ENCODE assay signal across 1 cellular context in the genomic region with DNA sequence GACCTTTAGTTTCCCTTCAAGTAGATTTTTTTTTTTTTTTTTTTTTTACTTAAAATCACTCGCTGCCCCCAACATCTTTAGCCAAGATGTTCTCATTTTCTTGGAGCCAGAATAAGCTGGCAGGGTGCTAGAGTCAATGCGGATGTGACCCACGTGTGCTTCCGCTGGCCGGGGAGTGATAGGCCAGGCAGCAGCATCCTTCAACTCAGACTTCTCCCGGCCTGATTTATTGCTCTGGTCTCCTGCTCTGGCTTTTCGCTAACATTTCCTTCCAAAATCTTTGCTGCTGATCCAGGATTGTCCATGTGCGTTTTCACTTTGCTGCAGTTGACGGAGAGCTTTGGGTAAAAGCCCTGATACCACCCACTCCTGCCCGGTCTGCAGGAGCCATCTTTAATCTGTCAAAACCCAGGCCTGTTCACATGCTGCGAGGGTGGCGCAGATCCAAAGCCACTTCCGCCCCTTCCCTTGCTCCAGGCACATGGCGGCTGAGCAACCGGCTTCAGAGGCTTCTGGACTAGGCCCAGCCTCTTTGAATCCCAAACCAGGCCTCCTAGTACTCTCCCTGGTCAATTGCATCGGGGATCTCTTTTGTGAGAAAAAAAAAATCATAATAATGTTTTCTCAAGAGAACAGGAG.
A peak's percentile ranks its signal among the peaks of the same experiment; 100 is the strongest.
TF ChIP-seq lines count a peak whose summit lies in the region.

No MANE protein-coding gene starts in this region.

TF ChIP-seq in K562, 482 proteins besides CTCF, POLR2A, EP300 and RAD21 (continued from another document):
- TF ChIP-seq ZNF518B (CRISPR knock-in tag; IDR thresholded peaks at IDR 0.05) (no peak), PHF21A (IDR thresholded peaks at IDR 0.05; ENCODE audit: borderline replicate concordance, low read depth) (no peak), PCBP2 (IDR thresholded peaks at IDR 0.05; ENCODE audit: low read depth, low read length, poor library complexity, severe bottlenecking) (no peak), L3MBTL2 (IDR thresholded peaks at IDR 0.05) (peak; percentile 76), MAZ (CRISPR knock-in tag; conservative IDR thresholded peaks at IDR 0.05 in 1 of 2, IDR thresholded peaks at IDR 0.05 in 1 of 2) (no peak), OTX1 (CRISPR knock-in tag; IDR thresholded peaks at IDR 0.05) (no peak), ZNF212 (CRISPR knock-in tag; IDR thresholded peaks at IDR 0.05) (no peak), FOXP4 (CRISPR knock-in tag; IDR thresholded peaks at IDR 0.05; ENCODE audit: borderline replicate concordance) (no peak), MEIS2 (IDR thresholded peaks at IDR 0.05; ENCODE audit: partially characterized antibody) (peak; percentile 49), BRD9 (IDR thresholded peaks at IDR 0.05; ENCODE audit: low read depth, partially characterized antibody) (no peak), MGA (IDR thresholded peaks at IDR 0.05) (peak; percentile 68), TFAM (CRISPR knock-in tag; conservative IDR thresholded peaks at IDR 0.05) (no peak), ZNF184 (CRISPR knock-in tag; IDR thresholded peaks at IDR 0.05) (no peak), HCFC1 (IDR thresholded peaks at IDR 0.05; ENCODE audit: low read depth, low read length) (no peak), HNRNPK (IDR thresholded peaks at IDR 0.05; ENCODE audit: low read depth, low read length, poor library complexity, severe bottlenecking) (no peak), GABPA (tag; conservative IDR thresholded peaks at IDR 0.05; ENCODE audit: low read depth) (peak; percentile 44)
- TF ChIP-seq, protein P1, sequence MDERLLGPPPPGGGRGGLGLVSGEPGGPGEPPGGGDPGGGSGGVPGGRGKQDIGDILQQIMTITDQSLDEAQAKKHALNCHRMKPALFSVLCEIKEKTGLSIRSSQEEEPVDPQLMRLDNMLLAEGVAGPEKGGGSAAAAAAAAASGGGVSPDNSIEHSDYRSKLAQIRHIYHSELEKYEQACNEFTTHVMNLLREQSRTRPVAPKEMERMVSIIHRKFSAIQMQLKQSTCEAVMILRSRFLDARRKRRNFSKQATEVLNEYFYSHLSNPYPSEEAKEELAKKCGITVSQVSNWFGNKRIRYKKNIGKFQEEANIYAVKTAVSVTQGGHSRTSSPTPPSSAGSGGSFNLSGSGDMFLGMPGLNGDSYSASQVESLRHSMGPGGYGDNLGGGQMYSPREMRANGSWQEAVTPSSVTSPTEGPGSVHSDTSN (CRISPR knock-in tag; IDR thresholded peaks at IDR 0.05; ENCODE audit: low read depth) = no peak
- TF ChIP-seq, protein P1 (tag; conservative IDR thresholded peaks at IDR 0.05; ENCODE audit: low read depth) = peak; percentile 62
- TF ChIP-seq, protein P2, sequence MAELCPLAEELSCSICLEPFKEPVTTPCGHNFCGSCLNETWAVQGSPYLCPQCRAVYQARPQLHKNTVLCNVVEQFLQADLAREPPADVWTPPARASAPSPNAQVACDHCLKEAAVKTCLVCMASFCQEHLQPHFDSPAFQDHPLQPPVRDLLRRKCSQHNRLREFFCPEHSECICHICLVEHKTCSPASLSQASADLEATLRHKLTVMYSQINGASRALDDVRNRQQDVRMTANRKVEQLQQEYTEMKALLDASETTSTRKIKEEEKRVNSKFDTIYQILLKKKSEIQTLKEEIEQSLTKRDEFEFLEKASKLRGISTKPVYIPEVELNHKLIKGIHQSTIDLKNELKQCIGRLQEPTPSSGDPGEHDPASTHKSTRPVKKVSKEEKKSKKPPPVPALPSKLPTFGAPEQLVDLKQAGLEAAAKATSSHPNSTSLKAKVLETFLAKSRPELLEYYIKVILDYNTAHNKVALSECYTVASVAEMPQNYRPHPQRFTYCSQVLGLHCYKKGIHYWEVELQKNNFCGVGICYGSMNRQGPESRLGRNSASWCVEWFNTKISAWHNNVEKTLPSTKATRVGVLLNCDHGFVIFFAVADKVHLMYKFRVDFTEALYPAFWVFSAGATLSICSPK (IDR thresholded peaks at IDR 0.05; ENCODE audit: borderline replicate concordance) = no peak
- TF ChIP-seq, protein P3, sequence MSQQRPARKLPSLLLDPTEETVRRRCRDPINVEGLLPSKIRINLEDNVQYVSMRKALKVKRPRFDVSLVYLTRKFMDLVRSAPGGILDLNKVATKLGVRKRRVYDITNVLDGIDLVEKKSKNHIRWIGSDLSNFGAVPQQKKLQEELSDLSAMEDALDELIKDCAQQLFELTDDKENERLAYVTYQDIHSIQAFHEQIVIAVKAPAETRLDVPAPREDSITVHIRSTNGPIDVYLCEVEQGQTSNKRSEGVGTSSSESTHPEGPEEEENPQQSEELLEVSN (IDR thresholded peaks at IDR 0.05; ENCODE audit: borderline replicate concordance in 1 of 2, extremely low read depth in 1 of 2, insufficient read depth in 1 of 2, insufficient read length in 1 of 2, low read depth in 1 of 2, low read length in 1 of 2, poor library complexity in 1 of 2, severe bottlenecking in 1 of 2) = peak in 1 of 2 experiments; percentile 25
TF ChIP-seq in K562: peak in this region for 6.
